Comparison of ENCODE assay signal across 29 cellular contexts in genomic region chr18:50749421-50749820, GRCh38.
DNase-seq lines count a peak whose midpoint lies in the region; FAIRE-seq and TF ChIP-seq lines count a peak whose summit lies in the region.
"Had no signal": no experiment of that assay in that cellular context is flagged by ENCODE, and none has a peak within 500 bp of the region (broad histone marks: within the 10 kb centered on the region; RNA-seq: fewer than 3 reads in every experiment).

No MANE protein-coding gene starts in this region.

- H4K8ac ChIP-seq in H1 (ENCODE audit: extremely low read depth, insufficient read depth, low read length): no peak overlapping the region

- no peak overlapping the region for H2BK120ac ChIP-seq in H1 (replicated peaks; ENCODE audit: low read depth, low read length)

- POLR2A ChIA-PET in HEK293 (lab: Yijun Ruan, JAX) (interaction anchor here (0.6 kb wide), 1 partner anchor 51 kb away, joined by 4 read pairs; no protein-coding TSS in a partner anchor), H1 (lab: Charles Lee; ENCODE audit: partially characterized antibody) (no interaction called here)

- 0 out of 2 replicates have a peak overlapping the region, but pooled peaks have one; percentile 26 for H2AFZ ChIP-seq in H1 (ENCODE audit: low read length)
- H2AFZ ChIP-seq in neural progenitor cell (replicated peaks): no peak overlapping the region

- peaks cover 26% of the 10 kb centered on the region for H3K9me3 Mint-ChIP-seq in neural progenitor cell
- H3K9me3 Mint-ChIP-seq: HFFc6 had no signal

- no peak overlapping the region for H2BK15ac ChIP-seq in H1 (ENCODE audit: low read length)

- WGBS in HUES64: 82% methylated on average over 5 of the region's 5 CpGs
- WGBS in H1 (ENCODE audit: extremely low coverage in 1 of 2, insufficient coverage in 1 of 2, insufficient read length in 1 of 2, insufficient replicate concordance in 2 of 2, low coverage in 1 of 2, low lambda C conversion rate in 2 of 2, missing lambda C conversion rate in 1 of 2), 2 experiments: 91% methylated on average over 5 of the region's 5 CpGs; no CpG with 5 or more reads in 1 of the 2 experiments

- H3K9me3 ChIP-seq in HEK293 (ENCODE audit: control insufficient read depth, insufficient read depth, low read depth, low read length): no peaks in the 10 kb centered on the region
- peaks cover 4% of the 10 kb centered on the region; the same call in 1 of the 2 replicates for H3K9me3 ChIP-seq in HUES64 (ENCODE audit: insufficient read depth, low read depth, low read length)
- 0 out of 4 replicates have a peak, but pooled peaks cover 0 to 5% of the 10 kb centered on the region in 2 experiments for H3K9me3 ChIP-seq in H1 (ENCODE audit: insufficient read depth in 2 of 2, low read depth in 1 of 2, low read length in 1 of 2)
- no peaks in the 10 kb centered on the region for H3K9me3 ChIP-seq in neural progenitor cell (ENCODE audit: low read depth)
- H3K9me3 ChIP-seq: Caco-2, MG63, SJCRH30 had no signal

- H3K27me3 ChIP-seq in HUES64 (ENCODE audit: insufficient read depth, low read length) (no peaks in the 10 kb centered on the region), H1 (replicated peaks in 1 of 4; ENCODE audit: control insufficient read depth in 3 of 4, extremely low read depth in 1 of 4, insufficient read depth in 3 of 4, low read length in 3 of 4) (no peaks in the 10 kb centered on the region), neural progenitor cell (no peaks in the 10 kb centered on the region)
- H3K27me3 ChIP-seq: BLaER1, MG63, SJCRH30 had no signal

- H3K56ac ChIP-seq in H1 (replicated peaks; ENCODE audit: insufficient read length, low read depth, low read length): no peak overlapping the region

- H3K9ac ChIP-seq in HUES64 (ENCODE audit: low read depth, low read length): no peak overlapping the region
- H3K9ac ChIP-seq in H1 (replicated peaks in 1 of 4; ENCODE audit: extremely low read depth in 1 of 4, low read depth in 3 of 4, low read length in 3 of 4): no peak overlapping the region
- H3K9ac ChIP-seq in neural progenitor cell: no peak overlapping the region
- H3K9ac ChIP-seq: BLaER1 had no signal

- no peak overlapping the region for H2BK20ac ChIP-seq in H1 (ENCODE audit: low read length)

- peaks cover 1% of the 10 kb centered on the region for H3K36me3 Mint-ChIP-seq in neural progenitor cell

- in situ Hi-C loops in GM13976 (cut with MboI; ENCODE audit: low sequenced_read_pairs, unreplicated experiment): no loop called here

- FAIRE-seq in H1 (lab: Jason Lieb, UNC) (no peak), urothelium cell line (lab: Jason Lieb, UNC) (no peak)
- FAIRE-seq: G401.6, GM12892, GM18507, H54, HepG2, K562, RCC 7860 had no signal

- H3K79me2 ChIP-seq in H1 (ENCODE audit: control insufficient read depth in 1 of 2, insufficient read depth in 2 of 2, low read length in 2 of 2) (no peaks in the 10 kb centered on the region), neural progenitor cell (ENCODE audit: low read depth) (no peaks in the 10 kb centered on the region)

- DNase-seq in H1 (ENCODE audit: low read depth in 1 of 2, low spot score in 2 of 2) (no peak), neural progenitor cell (ENCODE audit: low spot score) (no peak), NCI-H345 (lab: John Stamatoyannopoulos, UW) (no peak), EL (no peak), urothelium cell line (ENCODE audit: low spot score) (no peak), GM13976 (ENCODE audit: low spot score) (no peak)
- DNase-seq: Caco-2; CD4-positive, alpha-beta T cell; DMS 273 treated with DMSO at 0.1 percent for 48 hours; DND-41; HFFc6; MG63; NCI-H1092; NCI-H1436; NCI-H2029; NCI-H226; NCI-H524 treated with DMSO at 0.1 percent for 48 hours; OCI-M1; SJCRH30 had no signal

- CTCF ChIA-PET in HEK293 (lab: Yijun Ruan, JAX) (interaction anchor here (0.5 to 0.6 kb wide), 2 partner anchors 221 to 320 kb away, joined by 3 to 9 read pairs; no protein-coding TSS in a partner anchor), H1 (lab: Charles Lee; ENCODE audit: partially characterized antibody) (interaction anchor here (1.2 kb wide), 1 partner anchor 162 kb away, joined by 3 read pairs; no protein-coding TSS in a partner anchor)

- H3K27ac ChIP-seq in HEK293 (ENCODE audit: extremely low read depth, low read depth, low read length) (no peak overlapping the region), HUES64 (ENCODE audit: low read depth, low read length) (peak overlapping the region; percentile 6; the same call in 1 of the 2 replicates), H1 (ENCODE audit: low read depth, low read length) (no peak overlapping the region), neural progenitor cell (no peak overlapping the region)
- H3K27ac ChIP-seq: BLaER1, SJCRH30 had no signal

- no peaks in the 10 kb centered on the region for H4K20me1 ChIP-seq in H1 (replicated peaks in 1 of 2; ENCODE audit: control insufficient read depth in 1 of 2, insufficient read depth in 2 of 2, low read length in 2 of 2)
- no peaks in the 10 kb centered on the region for H4K20me1 ChIP-seq in neural progenitor cell (ENCODE audit: low read depth)
- H4K20me1 ChIP-seq: BLaER1 had no signal

- no peak overlapping the region for H3K18ac ChIP-seq in H1 (ENCODE audit: extremely low read depth, low read length)

- H3K4me3 ChIP-seq in HEK293 (ENCODE audit: low read depth, low read length) (no peak overlapping the region), HUES64 (ENCODE audit: low read length) (no peak overlapping the region), H1 (ENCODE audit: extremely low read depth in 1 of 4, insufficient read depth in 2 of 4, low read depth in 3 of 4, low read length in 4 of 4) (no peak overlapping the region), neural progenitor cell (no peak overlapping the region)
- H3K4me3 ChIP-seq: BLaER1, K562, MG63, SJCRH30 had no signal

- no peak for TF ChIP-seq EP300 in H1 (IDR thresholded peaks at IDR 0.05; ENCODE audit: borderline replicate concordance in 1 of 2, low read depth in 2 of 2, low read length in 2 of 2)

- H3K27ac Mint-ChIP-seq in neural progenitor cell: peak overlapping the region; percentile 98
- H3K27ac Mint-ChIP-seq: CD4-positive, alpha-beta T cell; HFFc6 had no signal

- H3K23me2 ChIP-seq in H1 (ENCODE audit: low read depth, low read length): no peaks in the 10 kb centered on the region

- peaks cover 2% of the 10 kb centered on the region; the same call in 1 of the 2 replicates for H3K4me1 ChIP-seq in HEK293 (ENCODE audit: control insufficient read depth, insufficient read depth, low read length)
- peaks cover 24% of the 10 kb centered on the region for H3K4me1 ChIP-seq in HUES64 (ENCODE audit: insufficient read depth, low read length)
- H3K4me1 ChIP-seq in H1 (replicated peaks in 1 of 4; ENCODE audit: control insufficient read depth in 3 of 4, insufficient read depth in 4 of 4, low read length in 3 of 4): peaks cover 3 to 18% (median 12%) of the 10 kb centered on the region in 4 experiments; a peak in 5 of 7 replicates
- H3K4me1 ChIP-seq in neural progenitor cell: peaks cover 47% of the 10 kb centered on the region
- H3K4me1 ChIP-seq: BLaER1, Caco-2, SJCRH30 had no signal

- no peak overlapping the region for H4K5ac ChIP-seq in H1 (ENCODE audit: insufficient read length, low read depth, low read length)

- no peaks in the 10 kb centered on the region for H3K36me3 ChIP-seq in HEK293 (ENCODE audit: control insufficient read depth in 2 of 2, insufficient read depth in 1 of 2, low read length in 2 of 2)
- H3K36me3 ChIP-seq in HUES64 (ENCODE audit: insufficient read depth, low read length): no peaks in the 10 kb centered on the region
- H3K36me3 ChIP-seq in H1 (ENCODE audit: control insufficient read depth in 2 of 4, insufficient read depth in 4 of 4, low read length in 3 of 4): no peaks in the 10 kb centered on the region; a peak in 1 of 8 replicates
- H3K36me3 ChIP-seq in neural progenitor cell: no peaks in the 10 kb centered on the region
- H3K36me3 ChIP-seq: BLaER1, MG63, SJCRH30 had no signal

- peaks cover 30% of the 10 kb centered on the region for H3F3A ChIP-seq in neural progenitor cell (ENCODE audit: low read depth)

- H2BK5ac ChIP-seq in H1 (ENCODE audit: low read depth, low read length): no peak overlapping the region

- H2BK12ac ChIP-seq in H1 (ENCODE audit: low read depth, low read length): no peak overlapping the region

- H3K23ac ChIP-seq in H1 (ENCODE audit: insufficient read length): no peak overlapping the region

- H3K4ac ChIP-seq in H1 (replicated peaks; ENCODE audit: insufficient read length, low read depth, low read length): peak overlapping the region; percentile 48

- H4K91ac ChIP-seq in H1 (replicated peaks; ENCODE audit: insufficient read length, low read length): no peak overlapping the region

- TF ChIP-seq CTCF in HEK293 (tag by site-specific recombination; IDR thresholded peaks at IDR 0.05) (no peak), H1 (IDR thresholded peaks at IDR 0.05; ENCODE audit: control extremely low read depth in 1 of 3, insufficient read depth in 1 of 3, low read depth in 1 of 3, low read length in 3 of 3) (no peak), neural progenitor cell (IDR thresholded peaks at IDR 0.05) (no peak), GM13976 (IDR thresholded peaks at IDR 0.05; ENCODE audit: borderline replicate concordance, control extremely low read depth, extremely low read depth, insufficient read depth, missing control alignments) (no peak)

- peaks cover 56% of the 10 kb centered on the region for H3K4me1 Mint-ChIP-seq in neural progenitor cell

- no peak for TF ChIP-seq POLR2A in H1 (IDR thresholded peaks at IDR 0.05; ENCODE audit: control extremely low read depth in 1 of 2, low read depth in 2 of 2, low read length in 2 of 2)

- no peak overlapping the region; the same call in 1 of the 2 replicates for H2AK5ac ChIP-seq in H1 (ENCODE audit: low read depth, low read length)

- TF ChIP-seq RAD21 in H1 (IDR thresholded peaks at IDR 0.05 in 1 of 2, conservative IDR thresholded peaks at IDR 0.05 in 1 of 2; ENCODE audit: low read depth in 2 of 2, low read length in 2 of 2): no peak

- peaks cover 8% of the 10 kb centered on the region for H3K27me3 Mint-ChIP-seq in neural progenitor cell (ENCODE audit: insufficient read depth, low read depth)

- H3K4me3 Mint-ChIP-seq in neural progenitor cell: peak overlapping the region; percentile 21
- H3K4me3 Mint-ChIP-seq: CD4-positive, alpha-beta T cell; HFFc6 had no signal

- no peak overlapping the region for H3K14ac ChIP-seq in H1 (ENCODE audit: insufficient read length)

- peak overlapping the region in 1 of 2 experiments; percentile 53; a peak in 1 of 4 replicates for H3K4me2 ChIP-seq in H1 (ENCODE audit: insufficient read depth in 1 of 2, low read depth in 2 of 2, low read length in 2 of 2)
- H3K4me2 ChIP-seq in neural progenitor cell: peak overlapping the region; percentile 56
- H3K4me2 ChIP-seq: BLaER1 had no signal

- H3K79me1 ChIP-seq in H1 (ENCODE audit: low read depth, low read length): no peaks in the 10 kb centered on the region

TF ChIP-seq in HEK293, 187 proteins besides CTCF, POLR2A, EP300 and RAD21 (continues in another document):
- no peak for TF ChIP-seq ZIC2 (tag by site-specific recombination; IDR thresholded peaks at IDR 0.05)
- no peak for TF ChIP-seq ZNF596 (tag by site-specific recombination; IDR thresholded peaks at IDR 0.05)
- TF ChIP-seq ZNF266 (tag by site-specific recombination; IDR thresholded peaks at IDR 0.05; ENCODE audit: low read depth): no peak

TF ChIP-seq in H1, 55 proteins besides CTCF, POLR2A, EP300 and RAD21 (continues in another document):
- no peak for TF ChIP-seq GABPA (IDR thresholded peaks at IDR 0.05; ENCODE audit: borderline replicate concordance, insufficient read depth, low read length)
- TF ChIP-seq CEBPB (IDR thresholded peaks at IDR 0.05; ENCODE audit: low read depth, low read length): no peak

Comparison
In these comparisons a context has a peak if more than half of its experiments do, and no peak if none do; other contexts are left out.
1. Of the 6 proteins assayed by ChIP-seq in both HEK293 and H1: peak only in HEK293: ATF2; only in H1: none; in both: none; in neither: 5.